10 cellular contexts compared by ENCODE assay signal in the genomic region with DNA sequence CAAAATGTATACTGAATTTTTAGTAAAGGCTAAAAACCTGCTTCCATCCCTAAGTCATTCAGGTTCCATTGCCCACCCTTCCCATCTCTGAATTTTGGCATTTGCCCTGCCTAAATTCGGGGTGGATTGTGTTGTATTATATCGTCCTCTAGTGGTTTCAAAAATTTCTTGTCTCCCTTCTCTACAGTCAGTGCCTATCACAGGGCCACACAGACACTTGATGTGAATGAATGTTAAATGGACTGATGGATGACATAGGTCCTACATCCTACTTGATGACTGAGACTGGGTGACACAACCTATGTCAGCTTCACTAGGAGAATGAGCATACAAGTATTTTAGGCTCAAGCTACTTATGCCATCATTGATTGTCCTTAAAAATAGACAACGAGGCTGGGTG. TPM values are rescaled to one million over a fixed set of nuclear protein-coding genes. Genes with fewer than 3 reads are reported as not detected.
A peak's percentile ranks its signal among the peaks of the same experiment; 100 is the strongest.
DNase-seq lines count a peak whose midpoint lies in the region; ATAC-seq and TF ChIP-seq lines count a peak whose summit lies in the region.
"Had no signal": no experiment of that assay in that cellular context is flagged by ENCODE, and none has a peak within 500 bp of the region (broad histone marks: within the 10 kb centered on the region; RNA-seq: fewer than 3 reads in every experiment).

No MANE protein-coding gene starts in this region.

- peaks cover 4% of the 10 kb centered on the region for H3K27me3 Mint-ChIP-seq in activated CD8-positive, alpha-beta memory T cell treated with anti-CD3 and anti-CD28 coated beads, Interleukin-2, amount 10 ng/mL, durations not matched to agents 7 days and 5 days
- H3K27me3 Mint-ChIP-seq: activated B cell treated with CpG ODN at 0.5 μM for 24 hours had no signal

- peak overlapping the region in 4 of 59 donors; percentile 7 to 46 (median 42) for H3K27ac ChIP-seq in dorsolateral prefrontal cortex
- H3K27ac ChIP-seq: BLaER1 had no signal

- intact Hi-C loops in dorsolateral prefrontal cortex (cut with DNase I) = loop anchor here in 1 of 2 donors (10.0 kb wide), 1 partner anchor 317 kb away; a partner anchor contains a TSS

- peaks cover 9% of the 10 kb centered on the region for H3K4me1 Mint-ChIP-seq in activated CD8-positive, alpha-beta memory T cell treated with anti-CD3 and anti-CD28 coated beads, Interleukin-2, amount 10 ng/mL, durations not matched to agents 7 days and 5 days
- H3K4me1 Mint-ChIP-seq: activated B cell treated with CpG ODN at 0.5 μM for 24 hours had no signal

- no peak overlapping the region for H3K4me3 Mint-ChIP-seq in activated CD8-positive, alpha-beta memory T cell treated with anti-CD3 and anti-CD28 coated beads, Interleukin-2, amount 10 ng/mL, durations not matched to agents 7 days and 5 days
- H3K4me3 Mint-ChIP-seq: activated B cell treated with CpG ODN at 0.5 μM for 24 hours had no signal

- no peaks in the 10 kb centered on the region for H3K9me3 Mint-ChIP-seq in activated CD8-positive, alpha-beta memory T cell treated with anti-CD3 and anti-CD28 coated beads, Interleukin-2, amount 10 ng/mL, durations not matched to agents 7 days and 5 days (ENCODE audit: low read depth)
- H3K9me3 Mint-ChIP-seq: activated B cell treated with CpG ODN at 0.5 μM for 24 hours had no signal

- DNase-seq in NCI-H345 (lab: John Stamatoyannopoulos, UW) = peak; percentile 21
- no peak for DNase-seq in NCI-H345 treated with DMSO at 0.1 percent for 48 hours (lab: John Stamatoyannopoulos, UW; ENCODE audit: unreplicated experiment)
- peak; percentile 14 for DNase-seq in NCI-H460 (ENCODE audit: extremely low read depth, low read depth)
- DNase-seq in dorsolateral prefrontal cortex = no peak
- peak; percentile 28 for DNase-seq in putamen (ENCODE audit: low spot score)
- no peak for DNase-seq in HCEC 1CT
- DNase-seq in activated CD8-positive, alpha-beta memory T cell treated with anti-CD3 and anti-CD28 coated beads, Interleukin-2, amount 10 ng/mL, durations not matched to agents 7 days and 5 days = no peak
- DNase-seq: activated B cell treated with CpG ODN at 0.5 μM for 24 hours had no signal

- H3K36me3 Mint-ChIP-seq in activated CD8-positive, alpha-beta memory T cell treated with anti-CD3 and anti-CD28 coated beads, Interleukin-2, amount 10 ng/mL, durations not matched to agents 7 days and 5 days = no peaks in the 10 kb centered on the region

- H3K27me3 ChIP-seq in dorsolateral prefrontal cortex = no peaks in the 10 kb centered on the region
- H3K27me3 ChIP-seq: BLaER1 had no signal

- H3K4me3 ChIP-seq in dorsolateral prefrontal cortex = no peak overlapping the region
- H3K4me3 ChIP-seq: BLaER1 had no signal

- ATAC-seq in GM21529 (IDR thresholded peaks at IDR 0.05; ENCODE audit: unreplicated experiment) = no peak
- no peak for ATAC-seq in activated CD8-positive, alpha-beta memory T cell treated with anti-CD3 and anti-CD28 coated beads, Interleukin-2, amount 10 ng/mL, durations not matched to agents 7 days and 5 days

- H3K27ac Mint-ChIP-seq in activated CD8-positive, alpha-beta memory T cell treated with anti-CD3 and anti-CD28 coated beads, Interleukin-2, amount 10 ng/mL, durations not matched to agents 7 days and 5 days = no peak overlapping the region
- H3K27ac Mint-ChIP-seq: activated B cell treated with CpG ODN at 0.5 μM for 24 hours had no signal

- CTCF ChIA-PET in activated CD8-positive, alpha-beta memory T cell treated with anti-CD3 and anti-CD28 coated beads, Interleukin-2, amount 10 ng/mL, durations not matched to agents 7 days and 5 days (lab: Charles Lee) = no interaction called here

- TF ChIP-seq CTCF in dorsolateral prefrontal cortex (IDR thresholded peaks at IDR 0.05 in 54 of 56, conservative IDR thresholded peaks at IDR 0.05 in 2 of 56; ENCODE audit: low read depth in 1 of 56, partially characterized antibody in 56 of 56) = peak in 55 of 56 donors; percentile 31 to 77 (median 63)

RNA-seq across cellular contexts. Expression of a gene that starts 45.6 kb away (rescaled TPM):
- total RNA-seq in NCI-H460 (2014; rRNA removed; shearing (Covaris generic)) = 80.3 and 90.2 TPM in 2 replicates
- 68.0 and 69.7 TPM in 2 replicates for polyA plus RNA-seq in NCI-H460 (2014; cell fraction: nucleus; rRNA removed)
- 10 to 100 TPM; 17.3 to 42.7 (median 28.2) TPM for total RNA-seq in dorsolateral prefrontal cortex
- total RNA-seq in activated CD8-positive, alpha-beta memory T cell treated with anti-CD3 and anti-CD28 coated beads, Interleukin-2, amount 10 ng/mL, durations not matched to agents 7 days and 5 days = 10 to 100 TPM; 31.4 to 49.6 TPM

Comparison
In these comparisons a context has a peak if more than half of its experiments do, and no peak if none do; other contexts are left out.
1. DNase-seq: peak in NCI-H345 (single experiment), NCI-H460 (single experiment) and putamen (single experiment); none in NCI-H345 treated with DMSO at 0.1 percent for 48 hours (single experiment), dorsolateral prefrontal cortex (0 of 10), HCEC 1CT (single experiment) and activated CD8-positive, alpha-beta memory T cell treated with anti-CD3 and anti-CD28 coated beads, Interleukin-2, amount 10 ng/mL, durations not matched to agents 7 days and 5 days (single experiment).